17 cellular contexts compared by ENCODE assay signal in the genomic region with DNA sequence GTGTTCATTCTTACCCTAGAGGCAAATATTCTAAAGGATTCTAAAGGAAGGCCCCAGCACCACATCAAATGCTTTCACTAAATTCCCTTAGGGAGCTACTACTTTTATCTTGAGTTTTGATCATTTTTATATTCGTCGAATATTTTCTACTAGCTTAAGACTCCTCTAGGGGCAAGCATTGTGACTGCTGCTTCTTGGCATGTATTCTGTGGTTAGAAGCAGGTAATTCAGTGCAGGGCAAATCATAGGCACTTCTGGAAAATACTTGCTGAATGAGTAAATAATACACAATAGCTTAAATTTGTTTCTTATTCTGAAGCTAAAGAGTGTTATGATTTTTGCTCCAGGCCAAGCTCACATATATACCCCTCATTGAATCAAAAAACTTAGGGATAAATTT.
A peak's percentile ranks its signal among the peaks of the same experiment; 100 is the strongest.
DNase-seq lines count a peak whose midpoint lies in the region; FAIRE-seq and TF ChIP-seq lines count a peak whose summit lies in the region.
"Had no signal": no experiment of that assay in that cellular context is flagged by ENCODE, and none has a peak within 500 bp of the region (broad histone marks: within the 10 kb centered on the region; RNA-seq: fewer than 3 reads in every experiment).

No MANE protein-coding gene starts in this region.

- intact Hi-C loops in thyroid gland (cut with DNase I) = no loop called here

- DNase-seq in ELR (ENCODE audit: low read depth) (peak; percentile 12), bronchial epithelial cell (ENCODE audit: low read depth) (peak; percentile 13), kidney glomerular epithelial cell (lab: John Stamatoyannopoulos, UW) (peak; percentile 2), thyroid gland (no peak), NCI-H1092 treated with DMSO at 0.1 percent for 48 hours (lab: John Stamatoyannopoulos, UW) (no peak), NCI-H128 (lab: John Stamatoyannopoulos, UW; ENCODE audit: unreplicated experiment) (no peak), nucleus accumbens (lab: John Stamatoyannopoulos, UW) (no peak)
- DNase-seq: C1 segment of cervical spinal cord; CD4-positive, CD25-positive, alpha-beta regulatory T cell; CD8-positive, alpha-beta memory T cell; COR-L47; DMS 273 treated with DMSO at 0.1 percent for 48 hours; DND-41; GDM1; H9 had no signal

- H3K36me3 ChIP-seq in bronchial epithelial cell (ENCODE audit: control insufficient read depth, insufficient read depth, low read length) (no peaks in the 10 kb centered on the region), thyroid gland (no peaks in the 10 kb centered on the region)

- WGBS in thyroid gland, 2 donors = 20 to 29% methylated on average over 2 of the region's 2 CpGs

- no peaks in the 10 kb centered on the region for H3K9me3 ChIP-seq in thyroid gland

- TF ChIP-seq POLR2A in thyroid gland (IDR thresholded peaks at IDR 0.05) = no peak

- H3K4me3 ChIP-seq in bronchial epithelial cell (ENCODE audit: low read depth, low read length) (no peak overlapping the region), thyroid gland (replicated peaks in 1 of 3) (no peak overlapping the region)

- peaks cover 29 to 58% of the 10 kb centered on the region in 2 donors for H3K4me1 ChIP-seq in thyroid gland

- no peaks in the 10 kb centered on the region for H3K27me3 ChIP-seq in bronchial epithelial cell (ENCODE audit: control insufficient read depth, insufficient read depth, low read length)
- no peaks in the 10 kb centered on the region for H3K27me3 ChIP-seq in thyroid gland

- TF ChIP-seq CTCF in bronchial epithelial cell (IDR thresholded peaks at IDR 0.05; ENCODE audit: insufficient read depth, low read length, severe bottlenecking) = no peak
- peak in 1 of 6 experiments; percentile 35 for TF ChIP-seq CTCF in thyroid gland (IDR thresholded peaks at IDR 0.05)

- FAIRE-seq in bronchial epithelial cell (lab: Jason Lieb, UNC) = no peak
- FAIRE-seq: GM19239, H1 had no signal

- peak overlapping the region; percentile 75 to 86 (median 75) for H3K27ac ChIP-seq in thyroid gland

Comparison
In these comparisons a context has a peak if more than half of its experiments do, and no peak if none do; other contexts are left out.
1. DNase-seq: peak in ELR (single experiment), bronchial epithelial cell (single experiment) and kidney glomerular epithelial cell (single experiment); none in thyroid gland (0 of 2), NCI-H1092 treated with DMSO at 0.1 percent for 48 hours (single experiment), NCI-H128 (single experiment) and nucleus accumbens (0 of 56).